ENCODE assay signal across 8 cellular contexts in the genomic region with DNA sequence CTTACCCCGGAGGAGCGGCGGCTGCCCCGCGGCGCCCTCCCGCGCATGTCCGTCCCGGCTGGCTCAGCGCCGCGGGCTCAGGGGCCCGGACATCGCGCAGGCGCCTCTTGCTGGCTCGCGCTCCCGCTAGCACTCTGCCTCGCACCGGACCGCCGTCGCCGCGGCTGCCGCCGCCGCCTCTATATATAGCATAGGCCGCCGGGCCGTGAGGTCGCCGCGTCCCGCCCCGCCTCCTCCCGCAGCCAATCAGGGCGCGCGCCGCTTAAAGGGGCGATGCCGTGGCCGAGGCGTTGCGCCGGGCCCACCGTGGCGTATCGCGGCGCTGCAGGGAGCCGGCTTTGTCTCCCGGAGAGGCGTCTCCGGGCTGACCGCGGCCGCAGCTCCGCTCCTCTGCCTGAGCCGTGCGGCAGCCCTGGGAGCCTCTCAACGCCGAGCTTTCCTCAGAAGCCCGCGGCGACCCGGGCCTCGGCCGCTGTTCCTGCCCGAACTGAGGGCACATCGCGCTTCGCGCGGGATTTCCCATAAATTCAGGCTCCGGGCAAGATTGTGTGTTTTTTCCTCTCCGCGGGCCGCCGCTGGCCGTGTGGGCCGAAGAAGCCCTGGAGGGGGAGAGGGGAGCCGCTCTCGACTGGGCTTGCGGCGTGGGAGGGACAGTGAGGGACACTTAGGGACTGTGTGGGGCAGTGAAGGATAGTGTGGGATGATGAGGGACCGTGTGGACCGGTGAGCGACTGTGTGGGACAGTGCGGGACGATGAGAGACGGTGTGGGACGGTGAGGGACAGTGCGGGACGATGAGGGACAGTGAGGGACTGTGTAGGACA. TPM values are rescaled to one million over a fixed set of nuclear protein-coding genes. Genes with fewer than 3 reads are reported as not detected.
DNase-seq lines count a peak whose midpoint lies in the region; ATAC-seq and TF ChIP-seq lines count a peak whose summit lies in the region.

ERRFI1 (minus strand) TSS at position 157 of the 823 bp plus-strand sequence. CDS start 10,690 bp downstream, outside the sequence.

- peaks cover 8% of the 10 kb centered on the region for H3K4me1 Mint-ChIP-seq in T-helper 2 cell treated with Interferon-gamma antibody and Interleukin-4, amounts not matched to agents 5 μg/mL and 100 μg/mL, for 36 hours (ENCODE audit: low read depth)

- TF ChIP-seq CTCF in astrocyte of the cerebellum (IDR thresholded peaks at IDR 0.05; ENCODE audit: low read depth, low read length, missing control alignments), result no peak

- peaks cover 2% of the 10 kb centered on the region for H3K4me1 ChIP-seq in right cardiac atrium (ENCODE audit: control insufficient read depth, insufficient read depth, low read length)

- peak within 1 kb of the TSS; percentile 83 for H3K4me3 Mint-ChIP-seq in T-helper 2 cell treated with Interferon-gamma antibody and Interleukin-4, amounts not matched to agents 5 μg/mL and 100 μg/mL, for 36 hours

- no peaks in the 10 kb centered on the region for H3K36me3 Mint-ChIP-seq in T-helper 2 cell treated with Interferon-gamma antibody and Interleukin-4, amounts not matched to agents 5 μg/mL and 100 μg/mL, for 36 hours (ENCODE audit: low read depth)

- no peaks in the 10 kb centered on the region for H3K27me3 ChIP-seq in right cardiac atrium (ENCODE audit: control insufficient read depth, insufficient read depth)

- WGBS in right cardiac atrium, result 3% methylated on average over 98 of the region's 98 CpGs

- intact Hi-C loops in right cardiac atrium (cut with DNase I), result loop anchor here in 2 of 4 donors (5.0 kb wide), 3 partner anchors 211 to 291 kb away; partner anchors contain the start of gene SLC45A1 (in 1 of the 2)

- peak; percentile 97 to 98 for ATAC-seq in right cardiac atrium

- in situ Hi-C loops in astrocyte of the cerebellum (cut with HindIII; ENCODE audit: low sequenced_read_pairs), result no loop called here

- no peaks in the 10 kb centered on the region for H3K9me3 ChIP-seq in right cardiac atrium (ENCODE audit: control insufficient read depth, low read length)

- H3K27ac ChIP-seq in right cardiac atrium (ENCODE audit: low read length), result peak within 1 kb of the TSS; percentile 87

- DNase-seq in ELR (ENCODE audit: low read depth) (peak; percentile 93), HCEC 1CT (peak; percentile 93), NCI-H1092 treated with DMSO at 0.1 percent for 48 hours (lab: John Stamatoyannopoulos, UW) (peak; percentile 95), astrocyte of the cerebellum (ENCODE audit: low read depth) (peak; percentile 88), right cardiac atrium (peak; percentile 96 to 99 (median 99)), pulmonary artery endothelial cell (ENCODE audit: low read depth, low spot score) (peak; percentile 80), ureter (ENCODE audit: low spot score) (peak; percentile 96)
- peak; percentile 91 for DNase-seq in T-helper 2 cell treated with Interferon-gamma antibody and Interleukin-4, amounts not matched to agents 5 μg/mL and 100 μg/mL, for 36 hours (ENCODE audit: low spot score)

- no peaks in the 10 kb centered on the region for H3K9me3 Mint-ChIP-seq in T-helper 2 cell treated with Interferon-gamma antibody and Interleukin-4, amounts not matched to agents 5 μg/mL and 100 μg/mL, for 36 hours

- H3K27me3 Mint-ChIP-seq in T-helper 2 cell treated with Interferon-gamma antibody and Interleukin-4, amounts not matched to agents 5 μg/mL and 100 μg/mL, for 36 hours (ENCODE audit: low read depth), result peaks cover 61% of the 10 kb centered on the region

- peak within 1 kb of the TSS; percentile 32 for H3K27ac Mint-ChIP-seq in T-helper 2 cell treated with Interferon-gamma antibody and Interleukin-4, amounts not matched to agents 5 μg/mL and 100 μg/mL, for 36 hours

- peak within 1 kb of the TSS; percentile 92 for H3K4me3 ChIP-seq in astrocyte of the cerebellum (ENCODE audit: low read depth, low read length)
- peak within 1 kb of the TSS; percentile 88 for H3K4me3 ChIP-seq in right cardiac atrium (ENCODE audit: low read length)

RNA-seq across cellular contexts. Expression of gene ERRFI1, which starts in this region (rescaled TPM):
- 10 to 100 TPM in 3 of 4 donors, 1 to 10 TPM in 1; 9.8 to 16.9 (median 15.0) TPM for total RNA-seq in right cardiac atrium
- polyA plus RNA-seq in right cardiac atrium, result 12.8 TPM
- 42.6 and 51.0 TPM in 2 replicates for total RNA-seq in pulmonary artery endothelial cell
- 62.3 TPM for total RNA-seq in ureter

Comparison
In these comparisons a context has a peak if more than half of its experiments do, and no peak if none do; other contexts are left out.
1. Peak in every context shown above with its lines: DNase-seq, ATAC-seq, H3K4me3 ChIP-seq and H3K27ac ChIP-seq.